ENCODE assay signal across 1 cellular context in the genomic region with DNA sequence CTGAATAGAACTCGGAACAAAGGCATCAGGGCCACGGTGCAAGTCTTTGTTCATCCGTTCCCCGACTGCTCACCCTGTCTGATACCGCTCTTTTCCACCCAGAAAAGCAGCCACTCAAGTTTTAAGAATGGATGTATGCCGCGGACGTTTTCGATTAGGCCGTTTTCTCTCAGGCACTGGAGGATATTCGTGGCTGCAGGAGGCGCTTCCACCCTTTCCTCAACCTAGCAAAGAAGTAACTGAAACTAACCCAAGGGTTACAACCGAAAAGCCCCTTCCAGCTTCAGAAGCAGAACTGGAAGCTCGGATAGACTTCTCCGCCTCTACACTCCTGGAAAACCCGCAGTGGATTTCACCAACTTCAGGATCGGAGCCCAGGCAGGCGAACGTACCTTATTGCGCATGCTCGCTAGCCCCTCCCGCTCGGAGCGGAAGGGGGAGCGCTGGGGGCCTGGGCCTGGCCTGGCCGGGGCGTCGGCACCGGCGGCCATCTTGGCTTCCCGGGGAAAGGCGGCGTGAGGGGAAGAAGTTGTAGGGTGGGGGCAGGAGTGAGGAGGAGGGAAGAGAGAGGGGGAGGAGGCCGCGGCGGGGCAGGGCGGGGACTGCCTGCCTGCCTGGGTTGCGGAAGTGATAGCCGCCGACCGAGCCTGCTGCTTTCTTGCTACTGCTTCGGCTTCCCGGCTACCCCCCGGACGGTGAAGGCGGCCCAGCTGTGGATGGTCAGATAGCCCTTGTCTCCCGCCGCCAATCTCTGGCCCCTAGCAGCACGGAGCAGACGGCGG.
TF ChIP-seq lines count a peak whose summit lies in the region.

A gene (plus strand): TSS at position 619 of the 782 bp plus-strand sequence. CDS start 191 bp downstream, outside the sequence.

TF ChIP-seq in HepG2, 621 proteins besides CTCF, POLR2A, EP300 and RAD21 (continued from another document and continues in another):
- TF ChIP-seq, protein P1, sequence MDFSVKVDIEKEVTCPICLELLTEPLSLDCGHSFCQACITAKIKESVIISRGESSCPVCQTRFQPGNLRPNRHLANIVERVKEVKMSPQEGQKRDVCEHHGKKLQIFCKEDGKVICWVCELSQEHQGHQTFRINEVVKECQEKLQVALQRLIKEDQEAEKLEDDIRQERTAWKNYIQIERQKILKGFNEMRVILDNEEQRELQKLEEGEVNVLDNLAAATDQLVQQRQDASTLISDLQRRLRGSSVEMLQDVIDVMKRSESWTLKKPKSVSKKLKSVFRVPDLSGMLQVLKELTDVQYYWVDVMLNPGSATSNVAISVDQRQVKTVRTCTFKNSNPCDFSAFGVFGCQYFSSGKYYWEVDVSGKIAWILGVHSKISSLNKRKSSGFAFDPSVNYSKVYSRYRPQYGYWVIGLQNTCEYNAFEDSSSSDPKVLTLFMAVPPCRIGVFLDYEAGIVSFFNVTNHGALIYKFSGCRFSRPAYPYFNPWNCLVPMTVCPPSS (IDR thresholded peaks at IDR 0.05): no peak
- peak; percentile 92 for TF ChIP-seq ZSCAN30 (CRISPR knock-in tag; IDR thresholded peaks at IDR 0.05)
- peak; percentile 95 for TF ChIP-seq MED8 (CRISPR knock-in tag; IDR thresholded peaks at IDR 0.05; ENCODE audit: insufficient replicate concordance)
- TF ChIP-seq REL (CRISPR knock-in tag; conservative IDR thresholded peaks at IDR 0.05): peak; percentile 57; the same call in 1 of the 2 replicates
- TF ChIP-seq KLF6 (CRISPR knock-in tag; IDR thresholded peaks at IDR 0.05): peak; percentile 98
- no peak for TF ChIP-seq ZNF879 (CRISPR knock-in tag; IDR thresholded peaks at IDR 0.05)
- no peak for TF ChIP-seq PHF5A (CRISPR knock-in tag; IDR thresholded peaks at IDR 0.05; ENCODE audit: low read depth, unreplicated experiment)
- no peak for TF ChIP-seq TBP (CRISPR knock-in tag; IDR thresholded peaks at IDR 0.05)
- no peak for TF ChIP-seq NPAS2 (CRISPR knock-in tag; IDR thresholded peaks at IDR 0.05; ENCODE audit: borderline replicate concordance)
- TF ChIP-seq ZBTB38 (CRISPR knock-in tag; IDR thresholded peaks at IDR 0.05): peak; percentile 77
- TF ChIP-seq NFE2L1 (CRISPR knock-in tag; IDR thresholded peaks at IDR 0.05; ENCODE audit: borderline replicate concordance): no peak
- peak; percentile 98 for TF ChIP-seq ZNF788 (CRISPR knock-in tag; IDR thresholded peaks at IDR 0.05; ENCODE audit: borderline replicate concordance)
- TF ChIP-seq ZNF589 (CRISPR knock-in tag; conservative IDR thresholded peaks at IDR 0.05): peak; percentile 96
- peak; percentile 67 for TF ChIP-seq KAT7 (CRISPR knock-in tag; IDR thresholded peaks at IDR 0.05; ENCODE audit: borderline replicate concordance)
- TF ChIP-seq MIER3 (CRISPR knock-in tag; IDR thresholded peaks at IDR 0.05; ENCODE audit: borderline replicate concordance): peak; percentile 94
- TF ChIP-seq, protein P2, sequence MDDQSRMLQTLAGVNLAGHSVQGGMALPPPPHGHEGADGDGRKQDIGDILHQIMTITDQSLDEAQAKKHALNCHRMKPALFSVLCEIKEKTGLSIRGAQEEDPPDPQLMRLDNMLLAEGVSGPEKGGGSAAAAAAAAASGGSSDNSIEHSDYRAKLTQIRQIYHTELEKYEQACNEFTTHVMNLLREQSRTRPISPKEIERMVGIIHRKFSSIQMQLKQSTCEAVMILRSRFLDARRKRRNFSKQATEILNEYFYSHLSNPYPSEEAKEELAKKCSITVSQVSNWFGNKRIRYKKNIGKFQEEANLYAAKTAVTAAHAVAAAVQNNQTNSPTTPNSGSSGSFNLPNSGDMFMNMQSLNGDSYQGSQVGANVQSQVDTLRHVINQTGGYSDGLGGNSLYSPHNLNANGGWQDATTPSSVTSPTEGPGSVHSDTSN (CRISPR knock-in tag; IDR thresholded peaks at IDR 0.05; ENCODE audit: borderline replicate concordance): no peak
- TF ChIP-seq FOXA3 (CRISPR knock-in tag; IDR thresholded peaks at IDR 0.05): peak; percentile 79
- TF ChIP-seq SALL2 (CRISPR knock-in tag; IDR thresholded peaks at IDR 0.05): peak; percentile 95; the same call in 1 of the 2 replicates
- TF ChIP-seq, protein P3, sequence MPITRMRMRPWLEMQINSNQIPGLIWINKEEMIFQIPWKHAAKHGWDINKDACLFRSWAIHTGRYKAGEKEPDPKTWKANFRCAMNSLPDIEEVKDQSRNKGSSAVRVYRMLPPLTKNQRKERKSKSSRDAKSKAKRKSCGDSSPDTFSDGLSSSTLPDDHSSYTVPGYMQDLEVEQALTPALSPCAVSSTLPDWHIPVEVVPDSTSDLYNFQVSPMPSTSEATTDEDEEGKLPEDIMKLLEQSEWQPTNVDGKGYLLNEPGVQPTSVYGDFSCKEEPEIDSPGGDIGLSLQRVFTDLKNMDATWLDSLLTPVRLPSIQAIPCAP (CRISPR knock-in tag; IDR thresholded peaks at IDR 0.05; ENCODE audit: low read depth): no peak
- TF ChIP-seq, protein P4, sequence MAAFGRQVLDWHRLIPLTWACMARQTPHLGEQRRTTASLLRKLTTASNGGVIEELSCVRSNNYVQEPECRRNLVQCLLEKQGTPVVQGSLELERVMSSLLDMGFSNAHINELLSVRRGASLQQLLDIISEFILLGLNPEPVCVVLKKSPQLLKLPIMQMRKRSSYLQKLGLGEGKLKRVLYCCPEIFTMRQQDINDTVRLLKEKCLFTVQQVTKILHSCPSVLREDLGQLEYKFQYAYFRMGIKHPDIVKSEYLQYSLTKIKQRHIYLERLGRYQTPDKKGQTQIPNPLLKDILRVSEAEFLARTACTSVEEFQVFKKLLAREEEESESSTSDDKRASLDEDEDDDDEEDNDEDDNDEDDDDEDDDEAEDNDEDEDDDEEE (CRISPR knock-in tag; IDR thresholded peaks at IDR 0.05): peak; percentile 93
- TF ChIP-seq, protein P5, sequence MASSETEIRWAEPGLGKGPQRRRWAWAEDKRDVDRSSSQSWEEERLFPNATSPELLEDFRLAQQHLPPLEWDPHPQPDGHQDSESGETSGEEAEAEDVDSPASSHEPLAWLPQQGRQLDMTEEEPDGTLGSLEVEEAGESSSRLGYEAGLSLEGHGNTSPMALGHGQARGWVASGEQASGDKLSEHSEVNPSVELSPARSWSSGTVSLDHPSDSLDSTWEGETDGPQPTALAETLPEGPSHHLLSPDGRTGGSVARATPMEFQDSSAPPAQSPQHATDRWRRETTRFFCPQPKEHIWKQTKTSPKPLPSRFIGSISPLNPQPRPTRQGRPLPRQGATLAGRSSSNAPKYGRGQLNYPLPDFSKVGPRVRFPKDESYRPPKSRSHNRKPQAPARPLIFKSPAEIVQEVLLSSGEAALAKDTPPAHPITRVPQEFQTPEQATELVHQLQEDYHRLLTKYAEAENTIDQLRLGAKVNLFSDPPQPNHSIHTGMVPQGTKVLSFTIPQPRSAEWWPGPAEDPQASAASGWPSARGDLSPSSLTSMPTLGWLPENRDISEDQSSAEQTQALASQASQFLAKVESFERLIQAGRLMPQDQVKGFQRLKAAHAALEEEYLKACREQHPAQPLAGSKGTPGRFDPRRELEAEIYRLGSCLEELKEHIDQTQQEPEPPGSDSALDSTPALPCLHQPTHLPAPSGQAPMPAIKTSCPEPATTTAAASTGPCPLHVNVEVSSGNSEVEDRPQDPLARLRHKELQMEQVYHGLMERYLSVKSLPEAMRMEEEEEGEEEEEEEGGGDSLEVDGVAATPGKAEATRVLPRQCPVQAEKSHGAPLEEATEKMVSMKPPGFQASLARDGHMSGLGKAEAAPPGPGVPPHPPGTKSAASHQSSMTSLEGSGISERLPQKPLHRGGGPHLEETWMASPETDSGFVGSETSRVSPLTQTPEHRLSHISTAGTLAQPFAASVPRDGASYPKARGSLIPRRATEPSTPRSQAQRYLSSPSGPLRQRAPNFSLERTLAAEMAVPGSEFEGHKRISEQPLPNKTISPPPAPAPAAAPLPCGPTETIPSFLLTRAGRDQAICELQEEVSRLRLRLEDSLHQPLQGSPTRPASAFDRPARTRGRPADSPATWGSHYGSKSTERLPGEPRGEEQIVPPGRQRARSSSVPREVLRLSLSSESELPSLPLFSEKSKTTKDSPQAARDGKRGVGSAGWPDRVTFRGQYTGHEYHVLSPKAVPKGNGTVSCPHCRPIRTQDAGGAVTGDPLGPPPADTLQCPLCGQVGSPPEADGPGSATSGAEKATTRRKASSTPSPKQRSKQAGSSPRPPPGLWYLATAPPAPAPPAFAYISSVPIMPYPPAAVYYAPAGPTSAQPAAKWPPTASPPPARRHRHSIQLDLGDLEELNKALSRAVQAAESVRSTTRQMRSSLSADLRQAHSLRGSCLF (CRISPR knock-in tag; IDR thresholded peaks at IDR 0.05; ENCODE audit: borderline replicate concordance): no peak
- TF ChIP-seq, protein P6, sequence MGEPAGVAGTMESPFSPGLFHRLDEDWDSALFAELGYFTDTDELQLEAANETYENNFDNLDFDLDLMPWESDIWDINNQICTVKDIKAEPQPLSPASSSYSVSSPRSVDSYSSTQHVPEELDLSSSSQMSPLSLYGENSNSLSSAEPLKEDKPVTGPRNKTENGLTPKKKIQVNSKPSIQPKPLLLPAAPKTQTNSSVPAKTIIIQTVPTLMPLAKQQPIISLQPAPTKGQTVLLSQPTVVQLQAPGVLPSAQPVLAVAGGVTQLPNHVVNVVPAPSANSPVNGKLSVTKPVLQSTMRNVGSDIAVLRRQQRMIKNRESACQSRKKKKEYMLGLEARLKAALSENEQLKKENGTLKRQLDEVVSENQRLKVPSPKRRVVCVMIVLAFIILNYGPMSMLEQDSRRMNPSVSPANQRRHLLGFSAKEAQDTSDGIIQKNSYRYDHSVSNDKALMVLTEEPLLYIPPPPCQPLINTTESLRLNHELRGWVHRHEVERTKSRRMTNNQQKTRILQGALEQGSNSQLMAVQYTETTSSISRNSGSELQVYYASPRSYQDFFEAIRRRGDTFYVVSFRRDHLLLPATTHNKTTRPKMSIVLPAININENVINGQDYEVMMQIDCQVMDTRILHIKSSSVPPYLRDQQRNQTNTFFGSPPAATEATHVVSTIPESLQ (CRISPR knock-in tag; conservative IDR thresholded peaks at IDR 0.05): peak; percentile 89; the same call in 1 of the 2 replicates
- TF ChIP-seq ZNF326 (CRISPR knock-in tag; IDR thresholded peaks at IDR 0.05; ENCODE audit: borderline replicate concordance): no peak
- no peak for TF ChIP-seq ZNF44 (CRISPR knock-in tag; IDR thresholded peaks at IDR 0.05)
- no peak for TF ChIP-seq ATRX (CRISPR knock-in tag; IDR thresholded peaks at IDR 0.05; ENCODE audit: borderline replicate concordance)
- TF ChIP-seq, protein P7, sequence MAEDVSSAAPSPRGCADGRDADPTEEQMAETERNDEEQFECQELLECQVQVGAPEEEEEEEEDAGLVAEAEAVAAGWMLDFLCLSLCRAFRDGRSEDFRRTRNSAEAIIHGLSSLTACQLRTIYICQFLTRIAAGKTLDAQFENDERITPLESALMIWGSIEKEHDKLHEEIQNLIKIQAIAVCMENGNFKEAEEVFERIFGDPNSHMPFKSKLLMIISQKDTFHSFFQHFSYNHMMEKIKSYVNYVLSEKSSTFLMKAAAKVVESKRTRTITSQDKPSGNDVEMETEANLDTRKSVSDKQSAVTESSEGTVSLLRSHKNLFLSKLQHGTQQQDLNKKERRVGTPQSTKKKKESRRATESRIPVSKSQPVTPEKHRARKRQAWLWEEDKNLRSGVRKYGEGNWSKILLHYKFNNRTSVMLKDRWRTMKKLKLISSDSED (CRISPR knock-in tag; IDR thresholded peaks at IDR 0.05): no peak
- TF ChIP-seq MYC (CRISPR knock-in tag; IDR thresholded peaks at IDR 0.05; ENCODE audit: borderline replicate concordance): peak; percentile 84
- TF ChIP-seq, protein P8, sequence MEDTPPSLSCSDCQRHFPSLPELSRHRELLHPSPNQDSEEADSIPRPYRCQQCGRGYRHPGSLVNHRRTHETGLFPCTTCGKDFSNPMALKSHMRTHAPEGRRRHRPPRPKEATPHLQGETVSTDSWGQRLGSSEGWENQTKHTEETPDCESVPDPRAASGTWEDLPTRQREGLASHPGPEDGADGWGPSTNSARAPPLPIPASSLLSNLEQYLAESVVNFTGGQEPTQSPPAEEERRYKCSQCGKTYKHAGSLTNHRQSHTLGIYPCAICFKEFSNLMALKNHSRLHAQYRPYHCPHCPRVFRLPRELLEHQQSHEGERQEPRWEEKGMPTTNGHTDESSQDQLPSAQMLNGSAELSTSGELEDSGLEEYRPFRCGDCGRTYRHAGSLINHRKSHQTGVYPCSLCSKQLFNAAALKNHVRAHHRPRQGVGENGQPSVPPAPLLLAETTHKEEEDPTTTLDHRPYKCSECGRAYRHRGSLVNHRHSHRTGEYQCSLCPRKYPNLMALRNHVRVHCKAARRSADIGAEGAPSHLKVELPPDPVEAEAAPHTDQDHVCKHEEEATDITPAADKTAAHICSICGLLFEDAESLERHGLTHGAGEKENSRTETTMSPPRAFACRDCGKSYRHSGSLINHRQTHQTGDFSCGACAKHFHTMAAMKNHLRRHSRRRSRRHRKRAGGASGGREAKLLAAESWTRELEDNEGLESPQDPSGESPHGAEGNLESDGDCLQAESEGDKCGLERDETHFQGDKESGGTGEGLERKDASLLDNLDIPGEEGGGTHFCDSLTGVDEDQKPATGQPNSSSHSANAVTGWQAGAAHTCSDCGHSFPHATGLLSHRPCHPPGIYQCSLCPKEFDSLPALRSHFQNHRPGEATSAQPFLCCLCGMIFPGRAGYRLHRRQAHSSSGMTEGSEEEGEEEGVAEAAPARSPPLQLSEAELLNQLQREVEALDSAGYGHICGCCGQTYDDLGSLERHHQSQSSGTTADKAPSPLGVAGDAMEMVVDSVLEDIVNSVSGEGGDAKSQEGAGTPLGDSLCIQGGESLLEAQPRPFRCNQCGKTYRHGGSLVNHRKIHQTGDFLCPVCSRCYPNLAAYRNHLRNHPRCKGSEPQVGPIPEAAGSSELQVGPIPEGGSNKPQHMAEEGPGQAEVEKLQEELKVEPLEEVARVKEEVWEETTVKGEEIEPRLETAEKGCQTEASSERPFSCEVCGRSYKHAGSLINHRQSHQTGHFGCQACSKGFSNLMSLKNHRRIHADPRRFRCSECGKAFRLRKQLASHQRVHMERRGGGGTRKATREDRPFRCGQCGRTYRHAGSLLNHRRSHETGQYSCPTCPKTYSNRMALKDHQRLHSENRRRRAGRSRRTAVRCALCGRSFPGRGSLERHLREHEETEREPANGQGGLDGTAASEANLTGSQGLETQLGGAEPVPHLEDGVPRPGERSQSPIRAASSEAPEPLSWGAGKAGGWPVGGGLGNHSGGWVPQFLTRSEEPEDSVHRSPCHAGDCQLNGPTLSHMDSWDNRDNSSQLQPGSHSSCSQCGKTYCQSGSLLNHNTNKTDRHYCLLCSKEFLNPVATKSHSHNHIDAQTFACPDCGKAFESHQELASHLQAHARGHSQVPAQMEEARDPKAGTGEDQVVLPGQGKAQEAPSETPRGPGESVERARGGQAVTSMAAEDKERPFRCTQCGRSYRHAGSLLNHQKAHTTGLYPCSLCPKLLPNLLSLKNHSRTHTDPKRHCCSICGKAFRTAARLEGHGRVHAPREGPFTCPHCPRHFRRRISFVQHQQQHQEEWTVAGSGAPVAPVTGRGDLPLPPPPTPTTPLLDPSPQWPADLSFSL (CRISPR knock-in tag; IDR thresholded peaks at IDR 0.05): peak; percentile 75; the same call in 1 of the 2 replicates
- TF ChIP-seq ZNF468 (CRISPR knock-in tag; IDR thresholded peaks at IDR 0.05): no peak
- TF ChIP-seq, protein P9, sequence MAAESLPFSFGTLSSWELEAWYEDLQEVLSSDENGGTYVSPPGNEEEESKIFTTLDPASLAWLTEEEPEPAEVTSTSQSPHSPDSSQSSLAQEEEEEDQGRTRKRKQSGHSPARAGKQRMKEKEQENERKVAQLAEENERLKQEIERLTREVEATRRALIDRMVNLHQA (CRISPR knock-in tag; IDR thresholded peaks at IDR 0.05): no peak
- TF ChIP-seq ZFAT (CRISPR knock-in tag; conservative IDR thresholded peaks at IDR 0.05): no peak
- TF ChIP-seq KDM1A (CRISPR knock-in tag; IDR thresholded peaks at IDR 0.05): no peak
- peak; percentile 99 for TF ChIP-seq HNRNPK (IDR thresholded peaks at IDR 0.05; ENCODE audit: low read depth, low read length, poor library complexity, severe bottlenecking)
